Comparison of ENCODE assay signal across 21 cellular contexts in the genomic region with DNA sequence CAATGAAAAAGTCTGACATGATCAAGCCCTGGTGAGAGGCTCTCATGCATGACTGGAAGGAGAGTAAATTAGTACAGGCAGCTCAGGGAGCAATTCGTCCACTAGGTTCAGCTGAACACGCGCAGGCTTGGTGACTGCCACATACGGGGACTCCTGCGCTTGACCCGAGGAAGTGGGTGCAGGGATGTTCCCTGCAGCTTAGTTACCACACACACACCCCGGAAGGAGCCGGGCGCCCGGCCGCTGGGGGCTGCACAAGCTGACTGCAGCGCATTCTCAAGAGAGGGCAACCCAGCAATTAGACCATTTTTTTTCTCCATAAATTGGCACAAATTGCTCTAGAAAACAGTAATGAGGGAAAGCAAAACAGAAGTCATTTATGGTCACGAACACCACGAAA. TPM values are rescaled to one million over a fixed set of nuclear protein-coding genes. Genes with fewer than 3 reads are reported as not detected.
DNase-seq lines count a peak whose midpoint lies in the region; ATAC-seq lines count a peak whose summit lies in the region.
"Had no signal": no experiment of that assay in that cellular context is flagged by ENCODE, and none has a peak within 500 bp of the region (broad histone marks: within the 10 kb centered on the region; RNA-seq: fewer than 3 reads in every experiment).

No MANE protein-coding gene starts in this region.

- no peak for ATAC-seq in sciatic nerve
- ATAC-seq in HG03159 (IDR thresholded peaks at IDR 0.05; ENCODE audit: unreplicated experiment), result no peak
- ATAC-seq in GM21381 (IDR thresholded peaks at IDR 0.05; ENCODE audit: unreplicated experiment), result no peak
- ATAC-seq: Right ventricle myocardium inferior had no signal

- DNase-seq in NCI-H146 (lab: John Stamatoyannopoulos, UW) (peak; percentile 20), NCI-H146 treated with DMSO at 0.1 percent for 48 hours (lab: John Stamatoyannopoulos, UW; ENCODE audit: unreplicated experiment) (no peak), UCSD-AML1 (lab: John Stamatoyannopoulos, UW; ENCODE audit: unreplicated experiment) (peak; percentile 49), islet precursor cell (peak; percentile 32), sciatic nerve (ENCODE audit: low spot score) (peak; percentile 19)
- no peak for DNase-seq in activated T-cell treated with anti-CD3 and anti-CD28 coated beads, Interleukin-2, amount 50 U/mL, for 48 hours
- DNase-seq: ACHN; Caco-2; CD4-positive, alpha-beta memory T cell; DMS 273 treated with DMSO at 0.1 percent for 48 hours; DMS79 treated with DMSO at 0.1 percent for 48 hours; KG1; NCI-H1105; NCI-H1694; NCI-H2081; NCI-H2171; NCI-H345; NCI-H524 treated with DMSO at 0.1 percent for 48 hours had no signal

- intact Hi-C loops in sciatic nerve (cut with DNase I), result no loop called here

RNA-seq across cellular contexts. Expression of a gene that starts 23.0 kb away (rescaled TPM):
- 24.5 TPM for total RNA-seq in sciatic nerve

RNA-seq across cellular contexts. Expression of a gene that starts 41.4 kb away (rescaled TPM):
- 2.8 TPM for total RNA-seq in sciatic nerve
- total RNA-seq: CD4-positive, alpha-beta memory T cell had no signal

Comparison
In these comparisons a context has a peak if more than half of its experiments do, and no peak if none do; other contexts are left out.
1. DNase-seq: peak in NCI-H146 (single experiment), UCSD-AML1 (single experiment), islet precursor cell (single experiment) and sciatic nerve (single experiment); none in NCI-H146 treated with DMSO at 0.1 percent for 48 hours (single experiment) and activated T-cell treated with anti-CD3 and anti-CD28 coated beads, Interleukin-2, amount 50 U/mL, for 48 hours (0 of 2).